In the genomic region with DNA sequence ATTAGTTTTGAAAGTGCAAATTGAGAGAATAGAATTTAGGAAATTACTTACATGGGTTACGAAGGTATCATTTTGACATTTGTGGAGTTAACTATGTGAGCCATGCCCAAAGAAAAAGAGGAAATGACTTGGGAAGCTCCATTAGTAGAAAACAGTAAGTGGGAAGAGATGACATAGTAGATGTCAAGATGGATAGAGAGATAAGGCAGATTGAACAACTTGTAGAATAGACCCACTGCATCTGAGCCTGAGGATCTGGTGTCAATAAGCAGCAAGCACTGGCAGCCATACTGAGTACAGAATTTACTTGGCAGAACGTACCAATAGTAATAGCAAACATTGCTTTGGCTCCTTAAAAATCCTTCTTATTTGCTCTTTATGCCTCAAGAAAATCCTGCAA, we compare ENCODE assay signal across 15 cellular contexts.
DNase-seq lines count a peak whose midpoint lies in the region.
"Had no signal": no experiment of that assay in that cellular context is flagged by ENCODE, and none has a peak within 500 bp of the region (broad histone marks: within the 10 kb centered on the region; RNA-seq: fewer than 3 reads in every experiment).

No MANE protein-coding gene starts in this region.

- in situ Hi-C loops in KBM-7 (cut with MboI; ENCODE audit: low pct_unique_long_range_greater_than_20kb, low sequenced_read_pairs) = no loop called here

- H3K27me3 Mint-ChIP-seq in immature natural killer cell (ENCODE audit: low read depth in 3 of 3) = peaks cover 0 to 2% (median 0%) of the 10 kb centered on the region in 3 donors
- H3K27me3 Mint-ChIP-seq: B cell; CD4-positive, CD25-positive, alpha-beta regulatory T cell had no signal

- H3K4me1 Mint-ChIP-seq in immature natural killer cell = no peaks in the 10 kb centered on the region
- H3K4me1 Mint-ChIP-seq: B cell; CD4-positive, CD25-positive, alpha-beta regulatory T cell had no signal

- DNase-seq in NCI-H2171 treated with DMSO at 0.1 percent for 48 hours (lab: John Stamatoyannopoulos, UW) (peak; percentile 19), NCI-H2171 (lab: John Stamatoyannopoulos, UW) (no peak), KBM-7 (peak; percentile 70), SK-N-DZ (ENCODE audit: low spot score) (peak; percentile 15), immature natural killer cell (no peak)
- DNase-seq in activated effector memory CD4-positive, alpha-beta T cell treated with anti-CD3 and anti-CD28 coated beads, Interleukin-2, amount 50 U/mL, for 16 hours = no peak
- DNase-seq: Caco-2; CD4-positive, CD25-positive, alpha-beta regulatory T cell; CD8-positive, alpha-beta T cell; DMS53; DMS79 treated with DMSO at 0.1 percent for 48 hours; GF-D8; GOT3; HFFc6 had no signal

- no peak overlapping the region for H3K27ac Mint-ChIP-seq in immature natural killer cell
- H3K27ac Mint-ChIP-seq: B cell; CD4-positive, CD25-positive, alpha-beta regulatory T cell; CD8-positive, alpha-beta T cell; HFFc6 had no signal

- no peaks in the 10 kb centered on the region for H3K36me3 Mint-ChIP-seq in immature natural killer cell
- H3K36me3 Mint-ChIP-seq: CD4-positive, CD25-positive, alpha-beta regulatory T cell; CD8-positive, alpha-beta T cell had no signal

- H3K4me3 Mint-ChIP-seq in immature natural killer cell = no peak overlapping the region
- H3K4me3 Mint-ChIP-seq: B cell; CD4-positive, CD25-positive, alpha-beta regulatory T cell; CD8-positive, alpha-beta T cell; HFFc6 had no signal

- peaks cover 5 to 24% (median 9%) of the 10 kb centered on the region in 6 donors for H3K9me3 Mint-ChIP-seq in immature natural killer cell

Comparison
In these comparisons a context has a peak if more than half of its experiments do, and no peak if none do; other contexts are left out.
1. DNase-seq: peak in NCI-H2171 treated with DMSO at 0.1 percent for 48 hours (single experiment), KBM-7 (single experiment) and SK-N-DZ (single experiment); none in NCI-H2171 (single experiment), immature natural killer cell (0 of 3) and activated effector memory CD4-positive, alpha-beta T cell treated with anti-CD3 and anti-CD28 coated beads, Interleukin-2, amount 50 U/mL, for 16 hours (single experiment).